14 cellular contexts compared by ENCODE assay signal in genomic region chr5:67305913-67306710, GRCh38.
DNase-seq lines count a peak whose midpoint lies in the region; ATAC-seq and TF ChIP-seq lines count a peak whose summit lies in the region.
"Had no signal": no experiment of that assay in that cellular context is flagged by ENCODE, and none has a peak within 500 bp of the region (broad histone marks: within the 10 kb centered on the region; RNA-seq: fewer than 3 reads in every experiment).

No MANE protein-coding gene starts in this region.

- H3K27ac ChIP-seq in hepatocyte (peak overlapping the region; percentile 3), tibial artery (peak overlapping the region; percentile 58 to 68)
- H3K27ac ChIP-seq: SK-N-MC, testis had no signal

- 88% methylated on average over 9 of the region's 9 CpGs for WGBS in hepatocyte (ENCODE audit: low lambda C conversion rate, missing lambda C conversion rate)

- H3K27ac Mint-ChIP-seq in activated T-cell treated with anti-CD3 and anti-CD28 coated beads, Interleukin-2, amount 50 U/mL, for 24 hours = peak overlapping the region; percentile 32

- H3K4me2 ChIP-seq in hepatocyte = no peak overlapping the region

- H3K36me3 Mint-ChIP-seq in activated T-cell treated with anti-CD3 and anti-CD28 coated beads, Interleukin-2, amount 50 U/mL, for 24 hours (ENCODE audit: low read depth) = no peaks in the 10 kb centered on the region

- H3K9me3 ChIP-seq in adipocyte (ENCODE audit: control insufficient read depth, low read length) (peaks cover 5% of the 10 kb centered on the region), hepatocyte (ENCODE audit: low read depth) (no peaks in the 10 kb centered on the region), tibial artery (no peaks in the 10 kb centered on the region)
- H3K9me3 ChIP-seq: testis had no signal

- no peaks in the 10 kb centered on the region for H3K27me3 Mint-ChIP-seq in activated T-cell treated with anti-CD3 and anti-CD28 coated beads, Interleukin-2, amount 50 U/mL, for 24 hours

- H3K9me3 Mint-ChIP-seq in activated T-cell treated with anti-CD3 and anti-CD28 coated beads, Interleukin-2, amount 50 U/mL, for 24 hours = peaks cover 3% of the 10 kb centered on the region

- H3K4me1 ChIP-seq in adipocyte (ENCODE audit: control insufficient read depth, insufficient read depth, low read length) (peaks cover 56% of the 10 kb centered on the region), hepatocyte (ENCODE audit: insufficient read depth) (peaks cover 6% of the 10 kb centered on the region), tibial artery (peaks cover 0 to 42% (median 27%) of the 10 kb centered on the region in 4 donors)
- H3K4me1 ChIP-seq: testis had no signal

- H3K27me3 ChIP-seq in adipocyte (replicated peaks; ENCODE audit: control insufficient read depth, insufficient read depth, low read length) = no peaks in the 10 kb centered on the region
- no peaks in the 10 kb centered on the region for H3K27me3 ChIP-seq in hepatocyte
- no peaks in the 10 kb centered on the region for H3K27me3 ChIP-seq in tibial artery
- H3K27me3 ChIP-seq: testis had no signal

- H3K9ac ChIP-seq in adipocyte (ENCODE audit: low read length) = peak overlapping the region; percentile 31

- H3K36me3 ChIP-seq in adipocyte (ENCODE audit: control insufficient read depth, insufficient read depth, low read length, severe bottlenecking) = no peaks in the 10 kb centered on the region
- H3K36me3 ChIP-seq in hepatocyte (replicated peaks; ENCODE audit: insufficient read depth, low read depth) = no peaks in the 10 kb centered on the region
- H3K36me3 ChIP-seq in tibial artery = no peaks in the 10 kb centered on the region

- intact Hi-C loops in tibial artery (cut with DNase I; ENCODE audit: low total_unique reads) = loop anchor here (10.0 kb wide), 1 partner anchor 61 kb away; no protein-coding TSS in a partner anchor

- no peaks in the 10 kb centered on the region for H3K79me2 ChIP-seq in hepatocyte

- TF ChIP-seq CTCF in hepatocyte (IDR thresholded peaks at IDR 0.05; ENCODE audit: poor library complexity) = no peak
- no peak for TF ChIP-seq CTCF in tibial artery (IDR thresholded peaks at IDR 0.05)

- H3K4me3 ChIP-seq in adipocyte (ENCODE audit: low read length) (no peak overlapping the region), hepatocyte (no peak overlapping the region), tibial artery (no peak overlapping the region)
- H3K4me3 ChIP-seq: SK-N-MC, testis had no signal

- H2AFZ ChIP-seq in hepatocyte = no peak overlapping the region

- H4K20me1 ChIP-seq in hepatocyte (ENCODE audit: insufficient read depth, poor library complexity, severe bottlenecking) = no peaks in the 10 kb centered on the region

- ATAC-seq in HG03520 (IDR thresholded peaks at IDR 0.05; ENCODE audit: unreplicated experiment) = no peak

- H3K4me1 Mint-ChIP-seq in activated T-cell treated with anti-CD3 and anti-CD28 coated beads, Interleukin-2, amount 50 U/mL, for 24 hours (ENCODE audit: low read depth) = peaks cover 18% of the 10 kb centered on the region

- no peak for DNase-seq in activated T-cell treated with anti-CD3 and anti-CD28 coated beads, Interleukin-2, amount 50 U/mL, for 24 hours
- DNase-seq in activated T-cell treated with anti-CD3 and anti-CD28 coated beads, Interleukin-2, amount 50 U/mL, for 1 hour = no peak
- DNase-seq in adipocyte (ENCODE audit: low read depth) (peak; percentile 24), hepatocyte (ENCODE audit: low spot score) (no peak), tibial artery (no peak), NCI-H2029 treated with DMSO at 0.1 percent for 48 hours (lab: John Stamatoyannopoulos, UW) (no peak), NCI-H1694 treated with DMSO at 0.1 percent for 48 hours (lab: John Stamatoyannopoulos, UW) (no peak)
- DNase-seq: KG1; NCI-H345; nephron progenitor cell; stimulated activated CD4-positive, alpha-beta T cell treated with anti-CD3 and anti-CD28 coated beads, Interleukin-2, amount 100 ng/mL, for 48 hours; testis had no signal

- no peaks in the 10 kb centered on the region for H3K9me2 ChIP-seq in hepatocyte (replicated peaks; ENCODE audit: insufficient read depth)

- H3K4me3 Mint-ChIP-seq in activated T-cell treated with anti-CD3 and anti-CD28 coated beads, Interleukin-2, amount 50 U/mL, for 24 hours = no peak overlapping the region
- H3K4me3 Mint-ChIP-seq: nephron progenitor cell had no signal
